Comparison of ENCODE assay signal across 11 cellular contexts in genomic region chr12:69331846-69332684, GRCh38. TPM values are rescaled to one million over a fixed set of nuclear protein-coding genes. Genes with fewer than 3 reads are reported as not detected.
DNase-seq lines count a peak whose midpoint lies in the region; ATAC-seq and TF ChIP-seq lines count a peak whose summit lies in the region.
"Had no signal": no experiment of that assay in that cellular context is flagged by ENCODE, and none has a peak within 500 bp of the region (broad histone marks: within the 10 kb centered on the region; RNA-seq: fewer than 3 reads in every experiment).

No MANE protein-coding gene starts in this region.

- H3K4me3 Mint-ChIP-seq in stimulated activated naive CD8-positive, alpha-beta T cell treated with anti-CD3 and anti-CD28 coated beads, Interleukin-15, Interleukin-2, amounts not matched to agents 100 ng/mL and 50 ng/mL, for 24 hours: peak overlapping the region; percentile 86

- ATAC-seq in stimulated activated naive CD8-positive, alpha-beta T cell treated with anti-CD3 and anti-CD28 coated beads, Interleukin-15, Interleukin-2, amounts not matched to agents 100 U/mL and 50 U/mL, for 24 hours: no peak
- peak; percentile 52 for ATAC-seq in upper lobe of right lung
- no peak for ATAC-seq in GM21447 (IDR thresholded peaks at IDR 0.05; ENCODE audit: unreplicated experiment)
- ATAC-seq in HG02610 (IDR thresholded peaks at IDR 0.05; ENCODE audit: unreplicated experiment): no peak

- TF ChIP-seq CTCF in upper lobe of right lung (IDR thresholded peaks at IDR 0.05): no peak

- H3K36me3 ChIP-seq in adipocyte (ENCODE audit: control insufficient read depth, insufficient read depth, low read length, severe bottlenecking) (no peaks in the 10 kb centered on the region), muscle layer of duodenum (ENCODE audit: control insufficient read depth in 1 of 2, insufficient read depth in 2 of 2, low read length in 2 of 2) (no peaks in the 10 kb centered on the region), upper lobe of right lung (no peaks in the 10 kb centered on the region)
- H3K36me3 ChIP-seq: tibial nerve had no signal

- H3K4me1 Mint-ChIP-seq in stimulated activated naive CD8-positive, alpha-beta T cell treated with anti-CD3 and anti-CD28 coated beads, Interleukin-15, Interleukin-2, amounts not matched to agents 100 ng/mL and 50 ng/mL, for 24 hours (ENCODE audit: low read depth): peaks cover 53% of the 10 kb centered on the region

- H3K9me3 Mint-ChIP-seq in stimulated activated naive CD8-positive, alpha-beta T cell treated with anti-CD3 and anti-CD28 coated beads, Interleukin-15, Interleukin-2, amounts not matched to agents 100 ng/mL and 50 ng/mL, for 24 hours: no peaks in the 10 kb centered on the region

- no peaks in the 10 kb centered on the region for H3K27me3 Mint-ChIP-seq in stimulated activated naive CD8-positive, alpha-beta T cell treated with anti-CD3 and anti-CD28 coated beads, Interleukin-15, Interleukin-2, amounts not matched to agents 100 ng/mL and 50 ng/mL, for 24 hours

- no peak overlapping the region for H3K9ac ChIP-seq in adipocyte (ENCODE audit: low read length)

- H3K4me1 ChIP-seq in adipocyte (ENCODE audit: control insufficient read depth, insufficient read depth, low read length) (peaks cover 12% of the 10 kb centered on the region), muscle layer of duodenum (ENCODE audit: control insufficient read depth in 1 of 2, insufficient read depth in 2 of 2, low read length in 2 of 2) (no peaks in the 10 kb centered on the region), upper lobe of right lung (peaks cover 22% of the 10 kb centered on the region)

- intact Hi-C loops in upper lobe of right lung (cut with DNase I): no loop called here

- H3K27me3 ChIP-seq in adipocyte (replicated peaks; ENCODE audit: control insufficient read depth, insufficient read depth, low read length) (peaks cover 34% of the 10 kb centered on the region), muscle layer of duodenum (ENCODE audit: low read depth, low read length) (no peaks in the 10 kb centered on the region), upper lobe of right lung (no peaks in the 10 kb centered on the region)
- H3K27me3 ChIP-seq: tibial nerve had no signal

- peak overlapping the region; percentile 46 for H3K27ac Mint-ChIP-seq in stimulated activated naive CD8-positive, alpha-beta T cell treated with anti-CD3 and anti-CD28 coated beads, Interleukin-15, Interleukin-2, amounts not matched to agents 100 ng/mL and 50 ng/mL, for 24 hours

- no peaks in the 10 kb centered on the region for H3K36me3 Mint-ChIP-seq in stimulated activated naive CD8-positive, alpha-beta T cell treated with anti-CD3 and anti-CD28 coated beads, Interleukin-15, Interleukin-2, amounts not matched to agents 100 ng/mL and 50 ng/mL, for 24 hours (ENCODE audit: low read depth)

- H3K4me3 ChIP-seq in adipocyte (ENCODE audit: low read length) (peak overlapping the region; percentile 77), muscle layer of duodenum (ENCODE audit: low read depth in 1 of 2, low read length in 2 of 2) (peak overlapping the region; percentile 61 to 72), upper lobe of right lung (peak overlapping the region; percentile 55)

- DNase-seq in stimulated activated naive CD8-positive, alpha-beta T cell treated with anti-CD3 and anti-CD28 coated beads, Interleukin-15, Interleukin-2, amounts not matched to agents 100 U/mL and 50 U/mL, for 24 hours: no peak
- no peak for DNase-seq in adipocyte (ENCODE audit: low read depth)
- peak; percentile 65 for DNase-seq in upper lobe of right lung
- DNase-seq in NCI-H187 (lab: John Stamatoyannopoulos, UW): no peak

- H3K27ac ChIP-seq in muscle layer of duodenum (ENCODE audit: low read length) (peak overlapping the region; percentile 85), upper lobe of right lung (peak overlapping the region; percentile 87)

- H3K9me3 ChIP-seq in adipocyte (ENCODE audit: control insufficient read depth, low read length): no peaks in the 10 kb centered on the region
- H3K9me3 ChIP-seq in muscle layer of duodenum (ENCODE audit: control insufficient read depth in 1 of 2, low read length in 2 of 2): no peaks in the 10 kb centered on the region
- H3K9me3 ChIP-seq in upper lobe of right lung: no peaks in the 10 kb centered on the region
- H3K9me3 ChIP-seq: tibial nerve had no signal

RNA-seq across cellular contexts. Expression of gene LYZ, which starts 16.1 kb away (rescaled TPM):
- total RNA-seq in upper lobe of right lung: 1,056 TPM
- total RNA-seq: dermis blood vessel endothelial cell, M059J had no signal

RNA-seq across cellular contexts. Expression of gene YEATS4, which starts 27.5 kb away (rescaled TPM):
- total RNA-seq in upper lobe of right lung: 11.4 TPM
